ENCODE assay signal across 1 cellular context in the genomic region with DNA sequence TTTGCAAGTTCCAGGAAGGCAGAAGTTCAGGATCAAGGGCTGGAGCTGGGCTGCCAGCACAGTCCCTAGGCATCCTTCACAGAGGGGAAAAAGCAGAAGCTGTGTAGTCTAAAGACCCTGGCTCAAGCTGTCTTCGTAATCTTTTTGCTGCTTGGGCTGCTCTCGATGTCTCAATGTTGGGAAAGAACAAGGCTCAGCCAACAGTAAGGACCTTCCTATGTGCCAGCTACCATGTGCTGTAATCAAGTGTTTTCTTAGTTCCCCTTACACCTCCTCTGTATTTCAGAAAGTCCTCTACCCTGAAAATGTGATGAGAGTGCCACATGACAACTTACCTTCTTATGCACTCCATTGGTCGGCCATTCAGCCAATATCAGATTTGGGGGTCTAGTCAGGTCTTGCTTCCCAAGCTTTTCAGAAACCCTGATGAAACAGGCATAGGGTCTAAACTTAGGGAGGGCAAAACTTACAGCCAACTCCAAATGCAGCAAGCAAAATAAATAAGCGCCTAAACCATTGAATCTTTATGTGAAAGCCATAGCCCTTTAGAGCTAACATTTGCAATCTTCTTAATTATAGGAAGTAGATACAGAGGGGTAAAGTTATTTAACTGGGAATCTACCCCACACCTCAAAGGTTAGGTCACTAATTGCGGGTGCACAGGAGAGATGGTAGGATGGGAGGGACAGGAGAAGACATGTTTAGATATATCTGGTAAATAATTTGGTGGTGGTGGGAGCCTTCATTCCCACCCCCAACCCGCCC.
TF ChIP-seq lines count a peak whose summit lies in the region.

No MANE protein-coding gene starts in this region.

TF ChIP-seq in H1, 55 proteins besides CTCF, POLR2A, EP300 and RAD21:
- TF ChIP-seq CEBPB (IDR thresholded peaks at IDR 0.05; ENCODE audit: low read depth, low read length) (no peak), SIRT6 (IDR thresholded peaks at IDR 0.05; ENCODE audit: low read length) (no peak), NANOG (IDR thresholded peaks at IDR 0.05; ENCODE audit: insufficient read depth, low read depth, low read length, poor library complexity, severe bottlenecking) (no peak), KDM4A (IDR thresholded peaks at IDR 0.05; ENCODE audit: low read depth, low read length, severe bottlenecking) (no peak), ZNF274 (IDR thresholded peaks at IDR 0.05; ENCODE audit: borderline replicate concordance, extremely low read depth, low read length) (no peak), GABPA (IDR thresholded peaks at IDR 0.05; ENCODE audit: borderline replicate concordance, insufficient read depth, low read length) (no peak), CHD2 (IDR thresholded peaks at IDR 0.05; ENCODE audit: low read length) (no peak), FOSL1 (IDR thresholded peaks at IDR 0.05; ENCODE audit: insufficient read depth, low read depth, low read length) (no peak), RNF2 (IDR thresholded peaks at IDR 0.05; ENCODE audit: borderline replicate concordance, low read depth, low read length, missing control alignments, poor library complexity, severe bottlenecking) (no peak), JUND (IDR thresholded peaks at IDR 0.05; ENCODE audit: low read length) (no peak), KDM1A (IDR thresholded peaks at IDR 0.05; ENCODE audit: borderline replicate concordance, low read length) (no peak), MAFK (IDR thresholded peaks at IDR 0.05; ENCODE audit: low read depth, low read length) (no peak), SP1 (IDR thresholded peaks at IDR 0.05; ENCODE audit: low read depth, low read length) (no peak), JUN (IDR thresholded peaks at IDR 0.05; ENCODE audit: low read depth, low read length) (no peak)
